In genomic region chr2:207181526-207182274, GRCh38 we compare ENCODE assay signal across 24 cellular contexts. TPM values are rescaled to one million over a fixed set of nuclear protein-coding genes. Genes with fewer than 3 reads are reported as not detected.
DNase-seq lines count a peak whose midpoint lies in the region; ATAC-seq, FAIRE-seq and TF ChIP-seq lines count a peak whose summit lies in the region.
"Had no signal": no experiment of that assay in that cellular context is flagged by ENCODE, and none has a peak within 500 bp of the region (broad histone marks: within the 10 kb centered on the region; RNA-seq: fewer than 3 reads in every experiment).

No MANE protein-coding gene starts in this region.

- H3K4me1 ChIP-seq in IMR-90 (ENCODE audit: control insufficient read depth, insufficient read depth, low read length), result peaks cover 17% of the 10 kb centered on the region
- peaks cover 39% of the 10 kb centered on the region for H3K4me1 ChIP-seq in adipocyte (ENCODE audit: control insufficient read depth, insufficient read depth, low read length)
- no peaks in the 10 kb centered on the region for H3K4me1 ChIP-seq in keratinocyte (ENCODE audit: control insufficient read depth, extremely low read depth, insufficient read depth, low read length)
- no peaks in the 10 kb centered on the region for H3K4me1 ChIP-seq in smooth muscle cell (ENCODE audit: low read depth)
- H3K4me1 ChIP-seq: BLaER1 had no signal

- dilution Hi-C loops in IMR-90 (cut with HindIII; ENCODE audit: low sequenced_read_pairs, unreplicated experiment) (no loop called here), keratinocyte (cut with MboI; ENCODE audit: extremely low pct_ligation_motif_present, low sequenced_read_pairs) (no loop called here)

- peak overlapping the region; percentile 3; the same call in 1 of the 2 replicates for H2BK120ac ChIP-seq in IMR-90 (ENCODE audit: low read depth, low read length)

- H3K79me2 ChIP-seq in keratinocyte (ENCODE audit: control insufficient read depth, insufficient read depth, low read length) (no peaks in the 10 kb centered on the region), smooth muscle cell (ENCODE audit: low read depth) (no peaks in the 10 kb centered on the region)

- 86% methylated on average over 1 of the region's 7 CpGs; no CpG with 5 or more reads in 1 of the 2 experiments for WGBS in IMR-90 (ENCODE audit: extremely low coverage in 2 of 2, insufficient read length in 1 of 2), 2 experiments
- WGBS in smooth muscle cell (ENCODE audit: low lambda C conversion rate), result 95% methylated on average over 7 of the region's 7 CpGs

- peak overlapping the region; percentile 2; the same call in 1 of the 2 replicates for H3K18ac ChIP-seq in IMR-90 (ENCODE audit: low read depth, low read length)

- H3K36me3 ChIP-seq in IMR-90 (ENCODE audit: control insufficient read depth, insufficient read depth, low read length) (no peaks in the 10 kb centered on the region), adipocyte (ENCODE audit: control insufficient read depth, insufficient read depth, low read length, severe bottlenecking) (no peaks in the 10 kb centered on the region), keratinocyte (ENCODE audit: control insufficient read depth in 2 of 2, extremely low read depth in 1 of 2, insufficient read depth in 2 of 2, low read length in 2 of 2) (no peaks in the 10 kb centered on the region), MG63 (no peaks in the 10 kb centered on the region), smooth muscle cell (ENCODE audit: low read depth) (no peaks in the 10 kb centered on the region)
- H3K36me3 ChIP-seq: BLaER1 had no signal

- DNase-seq in EL, result peak; percentile 50
- no peak for DNase-seq in IMR-90
- no peak for DNase-seq in adipocyte (ENCODE audit: low read depth)
- no peak for DNase-seq in keratinocyte (ENCODE audit: low read depth, low spot score)
- no peak for DNase-seq in MG63
- DNase-seq in smooth muscle cell (lab: John Stamatoyannopoulos, UW; ENCODE audit: unreplicated experiment), result no peak
- DNase-seq in NCI-H345 treated with DMSO at 0.1 percent for 48 hours (lab: John Stamatoyannopoulos, UW; ENCODE audit: unreplicated experiment), result no peak
- no peak for DNase-seq in NCI-H1417 (lab: John Stamatoyannopoulos, UW)
- DNase-seq: CD4-positive, CD25-positive, alpha-beta regulatory T cell; GDM1; NCI-H1092 treated with DMSO at 0.1 percent for 48 hours; NCI-H1436 treated with DMSO at 0.1 percent for 48 hours; NCI-H187 treated with DMSO at 0.1 percent for 48 hours; NCI-H2171 treated with DMSO at 0.1 percent for 48 hours; NCI-H345; NCI-H524 treated with DMSO at 0.1 percent for 48 hours; NCI-H774; RPMI8226; SHP77; T-helper 1 cell had no signal

- no TSS peak for BruUV-seq in IMR-90 (replicated peaks; lab: Mats Ljungman, UMichigan)

- H3K23ac ChIP-seq in IMR-90 (ENCODE audit: low read depth, low read length), result no peak overlapping the region; the same call in 1 of the 2 replicates

- peak overlapping the region; percentile 74 for H2BK5ac ChIP-seq in IMR-90 (ENCODE audit: low read depth, low read length, poor library complexity, severe bottlenecking)

- H3K9ac ChIP-seq in IMR-90 (ENCODE audit: low read depth, low read length) (no peak overlapping the region), adipocyte (ENCODE audit: low read length) (peak overlapping the region; percentile 70), keratinocyte (ENCODE audit: control insufficient read depth, extremely low read depth, insufficient read depth, low read length) (no peak overlapping the region), smooth muscle cell (ENCODE audit: low read depth) (no peak overlapping the region)
- H3K9ac ChIP-seq: BLaER1, KMS-11 had no signal

- H2AK5ac ChIP-seq in IMR-90 (ENCODE audit: low read depth, low read length), result peak overlapping the region; percentile 87

- ATAC-seq in IMR-90 (ENCODE audit: low read depth), result no peak
- ATAC-seq: GM12878 had no signal

- no peak for TF ChIP-seq RAD21 in IMR-90 (IDR thresholded peaks at IDR 0.05; ENCODE audit: low read length)

- H3K79me1 ChIP-seq in IMR-90 (ENCODE audit: low read depth in 1 of 2, low read length in 2 of 2), result peaks cover 0 to 3% of the 10 kb centered on the region in 2 experiments; a peak in 1 of 4 replicates

- H3F3A ChIP-seq in smooth muscle cell (ENCODE audit: low read depth), result no peaks in the 10 kb centered on the region

- in situ Hi-C loops in IMR-90 (cut with MboI; ENCODE audit: low sequenced_read_pairs), result no loop called here

- peak overlapping the region; percentile 50; the same call in 1 of the 2 replicates for H3K4ac ChIP-seq in IMR-90 (ENCODE audit: low read depth, low read length)

- H4K5ac ChIP-seq in IMR-90 (ENCODE audit: low read depth, low read length), result no peak overlapping the region

- no peak overlapping the region for H3K56ac ChIP-seq in IMR-90 (ENCODE audit: extremely low read depth, insufficient read depth, low read length)

- FAIRE-seq in keratinocyte (lab: Jason Lieb, UNC), result peak; percentile 36
- FAIRE-seq: D721Med, GM12878 had no signal

- no peaks in the 10 kb centered on the region for H3K27me3 ChIP-seq in IMR-90 (ENCODE audit: control insufficient read depth, insufficient read depth, low read length)
- no peaks in the 10 kb centered on the region for H3K27me3 ChIP-seq in adipocyte (replicated peaks; ENCODE audit: control insufficient read depth, insufficient read depth, low read length)
- H3K27me3 ChIP-seq in keratinocyte (ENCODE audit: control insufficient read depth, extremely low read depth, insufficient read depth, low read length), result no peaks in the 10 kb centered on the region
- no peaks in the 10 kb centered on the region for H3K27me3 ChIP-seq in MG63
- H3K27me3 ChIP-seq in smooth muscle cell (ENCODE audit: low read depth), result no peaks in the 10 kb centered on the region
- H3K27me3 ChIP-seq: BLaER1 had no signal

- POLR2A ChIA-PET in IMR-90 (lab: Charles Lee; ENCODE audit: unreplicated experiment), result no interaction called here

- no peaks in the 10 kb centered on the region for H4K20me1 ChIP-seq in IMR-90 (ENCODE audit: insufficient read depth, low read length)
- no peaks in the 10 kb centered on the region for H4K20me1 ChIP-seq in keratinocyte (ENCODE audit: control insufficient read depth, extremely low read depth, insufficient read depth, low read length)
- H4K20me1 ChIP-seq in smooth muscle cell (ENCODE audit: low read depth), result no peaks in the 10 kb centered on the region
- H4K20me1 ChIP-seq: BLaER1 had no signal

- peak overlapping the region; percentile 5 for H2BK20ac ChIP-seq in IMR-90 (ENCODE audit: low read depth, low read length)

- peak overlapping the region; percentile 73 for H4K91ac ChIP-seq in IMR-90 (ENCODE audit: insufficient read depth, low read depth, low read length)

- H3K9me1 ChIP-seq in IMR-90 (ENCODE audit: insufficient read depth, low read length), result peaks cover 15% of the 10 kb centered on the region
- no peaks in the 10 kb centered on the region for H3K9me1 ChIP-seq in keratinocyte (ENCODE audit: control insufficient read depth, extremely low read depth, insufficient read depth, low read length)

- H3K14ac ChIP-seq in IMR-90 (replicated peaks; ENCODE audit: low read depth, low read length), result peak overlapping the region; percentile 2; the same call in 1 of the 2 replicates

- intact Hi-C loops in IMR-90 (cut with micrococcal nuclease), result loop anchor here (5.0 kb wide), 2 partner anchors 41 to 151 kb away; no protein-coding TSS in a partner anchor

- H3K4me2 ChIP-seq in IMR-90 (ENCODE audit: low read depth, low read length) (no peak overlapping the region), keratinocyte (ENCODE audit: control insufficient read depth, extremely low read depth, insufficient read depth, low read depth, low read length) (no peak overlapping the region), smooth muscle cell (no peak overlapping the region)
- H3K4me2 ChIP-seq: BLaER1, KMS-11 had no signal

- H2AFZ ChIP-seq in IMR-90 (replicated peaks; ENCODE audit: low read length, poor library complexity) (peak overlapping the region; percentile 38), keratinocyte (ENCODE audit: control insufficient read depth, low read length) (no peak overlapping the region), smooth muscle cell (ENCODE audit: low read depth) (no peak overlapping the region)

- CTCF ChIA-PET in IMR-90 (lab: Yijun Ruan, JAX), result interaction anchor here (1.6 kb wide), 1 partner anchor 75 kb away, joined by 4 read pairs; no protein-coding TSS in a partner anchor

- H3K9me3 ChIP-seq in IMR-90 (ENCODE audit: control insufficient read depth, insufficient read depth, low read length) (peaks cover 1% of the 10 kb centered on the region; the same call in 1 of the 2 replicates), adipocyte (ENCODE audit: control insufficient read depth, low read length) (no peaks in the 10 kb centered on the region), keratinocyte (ENCODE audit: control insufficient read depth, low read depth, low read length) (no peaks in the 10 kb centered on the region), MG63 (no peaks in the 10 kb centered on the region; the same call in 1 of the 2 replicates), smooth muscle cell (replicated peaks; ENCODE audit: low read depth) (no peaks in the 10 kb centered on the region)

- H3K27ac ChIP-seq in IMR-90 (ENCODE audit: insufficient read depth, low read length) (no peak overlapping the region), keratinocyte (ENCODE audit: control insufficient read depth, insufficient read depth, low read length) (no peak overlapping the region), smooth muscle cell (ENCODE audit: low read depth) (no peak overlapping the region)
- H3K27ac ChIP-seq: BLaER1, KMS-11 had no signal

- TF ChIP-seq CTCF in IMR-90 (conservative IDR thresholded peaks at IDR 0.05; ENCODE audit: low read depth, low read length) (no peak), keratinocyte (optimal IDR thresholded peaks at IDR 0.05 in 1 of 3, IDR thresholded peaks at IDR 0.05 in 1 of 3, conservative IDR thresholded peaks at IDR 0.05 in 1 of 3; ENCODE audit: extremely low read depth in 1 of 3, insufficient read depth in 2 of 3, low read length in 3 of 3) (no peak), smooth muscle cell (IDR thresholded peaks at IDR 0.05; ENCODE audit: borderline replicate concordance, insufficient read depth, poor library complexity, severe bottlenecking) (no peak)

- no peak for TF ChIP-seq POLR2A in IMR-90 (IDR thresholded peaks at IDR 0.05; ENCODE audit: low read depth, low read length)

- 0 out of 3 replicates have a peak overlapping the region, but pooled peaks have one; percentile 72 for H2BK15ac ChIP-seq in IMR-90 (ENCODE audit: low read depth, low read length)

- H3K4me3 ChIP-seq in IMR-90 (ENCODE audit: insufficient read depth, low read depth, low read length) (no peak overlapping the region), adipocyte (ENCODE audit: low read length) (no peak overlapping the region), keratinocyte (ENCODE audit: control insufficient read depth in 2 of 3, extremely low read depth in 1 of 3, insufficient read depth in 2 of 3, low read depth in 1 of 3, low read length in 3 of 3) (no peak overlapping the region), MG63 (no peak overlapping the region), smooth muscle cell (no peak overlapping the region)
- H3K4me3 ChIP-seq: BLaER1, GM12878 had no signal

- H4K8ac ChIP-seq in IMR-90 (ENCODE audit: low read depth in 2 of 2, low read length in 2 of 2), result peak overlapping the region; percentile 10 to 55; a peak in 1 of 4 replicates

- H2AK9ac ChIP-seq in IMR-90 (replicated peaks; ENCODE audit: low read depth, low read length, poor library complexity), result no peak overlapping the region

RNA-seq across cellular contexts. Expression of gene KLF7, which starts 16.0 kb away (rescaled TPM):
- total RNA-seq in IMR-90 (2012; rRNA removed) (25.3 and 28.5 TPM in 2 replicates), smooth muscle cell (16.1 and 27.6 TPM in 2 replicates)
- polyA plus RNA-seq in IMR-90 (2012; rRNA removed) (23.1 and 24.1 TPM in 2 replicates), keratinocyte (42.5 to 44.7 TPM (median 44.0 TPM) in 3 replicates), smooth muscle cell (12.2 and 12.7 TPM in 2 replicates)
- polyA plus RNA-seq in IMR-90 (2012; cell fraction: cytosol; rRNA removed), result 5.1 and 8.5 TPM in 2 replicates
- polyA plus RNA-seq in IMR-90 (2012; cell fraction: nucleus; rRNA removed; ENCODE audit: low replicate concordance), result 33.0 and 75.4 TPM in 2 replicates
- polyA plus RNA-seq in keratinocyte (2011; ENCODE audit: low read depth), result 20.3 TPM
- 30.4 and 30.6 TPM in 2 replicates for polyA plus RNA-seq in keratinocyte (2011; cell fraction: cytosol; rRNA removed)
- polyA plus RNA-seq in keratinocyte (2011; cell fraction: nucleus; rRNA removed), result 148 and 159 TPM in 2 replicates
- polyA plus RNA-seq in keratinocyte (2012; ENCODE audit: low replicate concordance), result 22.7 and 30.7 TPM in 2 replicates
- 130 to 189 TPM (median 170 TPM) in 3 replicates for polyA minus RNA-seq in keratinocyte
- 17.1 TPM for polyA minus RNA-seq in keratinocyte (2011; cell fraction: cytosol; rRNA and poly(A)+ RNA removed)
- 66.6 and 144 TPM in 2 replicates for polyA minus RNA-seq in keratinocyte (2011; cell fraction: nucleus; rRNA and poly(A)+ RNA removed)
- total RNA-seq in MG63 (2014; rRNA removed; shearing (Covaris generic); ENCODE audit: low replicate concordance), result 6.0 and 7.2 TPM in 2 replicates
